Comparison of ENCODE assay signal across 1 cellular context in the genomic region with DNA sequence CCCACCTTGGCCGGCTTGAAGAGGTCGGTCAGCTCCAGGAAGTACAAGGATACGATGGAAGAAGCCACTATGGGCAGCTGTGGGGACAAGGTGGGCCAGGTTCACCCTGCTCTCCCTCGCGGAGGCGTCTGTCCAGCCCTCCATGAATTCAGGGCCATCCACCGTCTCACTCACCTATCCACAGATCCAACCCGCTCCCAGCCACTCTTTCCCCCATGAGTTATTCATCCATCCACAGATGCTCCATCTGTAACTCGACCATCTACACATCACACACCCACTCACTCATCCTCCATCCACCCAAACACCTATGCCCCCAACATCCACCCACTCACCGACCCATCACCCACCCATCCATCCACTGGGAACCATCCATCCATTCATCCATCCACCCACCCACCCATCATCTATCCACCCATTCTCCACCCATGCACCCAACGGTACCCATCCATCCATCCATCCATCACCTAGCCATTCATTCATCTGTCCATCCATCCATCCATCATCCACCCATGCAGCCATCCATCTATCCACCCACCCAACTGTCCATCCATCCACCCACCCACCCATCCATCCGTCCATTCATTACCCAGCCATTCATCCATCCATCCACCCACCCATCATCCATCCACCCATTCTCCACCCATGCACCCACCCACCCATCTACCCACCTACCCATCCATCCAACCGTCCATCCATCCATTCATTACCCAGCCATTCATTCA.
TF ChIP-seq lines count a peak whose summit lies in the region.

No MANE protein-coding gene starts in this region.

TF ChIP-seq in GM12891, 5 proteins besides CTCF, POLR2A, EP300 and RAD21:
- TF ChIP-seq SPI1 (IDR thresholded peaks at IDR 0.05; ENCODE audit: low read depth, low read length), result no peak
- TF ChIP-seq POU2F2 (IDR thresholded peaks at IDR 0.05; ENCODE audit: low read depth, low read length), result 0 out of 2 replicates have a peak, but pooled peaks have one; percentile 21
- peak; percentile 89 for TF ChIP-seq POLR2AphosphoS5 (IDR thresholded peaks at IDR 0.05; ENCODE audit: low read depth, low read length)
